In genomic region chr1:8323706-8324105, GRCh38 we compare ENCODE assay signal across 32 cellular contexts. TPM values are rescaled to one million over a fixed set of nuclear protein-coding genes. Genes with fewer than 3 reads are reported as not detected.
DNase-seq lines count a peak whose midpoint lies in the region; ATAC-seq, FAIRE-seq and TF ChIP-seq lines count a peak whose summit lies in the region.
"Had no signal": no experiment of that assay in that cellular context is flagged by ENCODE, and none has a peak within 500 bp of the region (broad histone marks: within the 10 kb centered on the region; RNA-seq: fewer than 3 reads in every experiment).

No MANE protein-coding gene starts in this region.

- H3K4me3 ChIP-seq in ascending aorta (peak overlapping the region in 1 of 2 donors; percentile 22), left ventricle myocardium inferior (peak overlapping the region; percentile 39)
- H3K4me3 ChIP-seq: cardiac muscle cell, hepatocyte, PC-9, sigmoid colon, testis had no signal

- in situ Hi-C loops in GM13976 (cut with MboI; ENCODE audit: low sequenced_read_pairs, unreplicated experiment): no loop called here

- DNase-seq in GM13976 (ENCODE audit: low spot score): peak; percentile 21
- DNase-seq in ascending aorta (ENCODE audit: low spot score in 2 of 2): peak; percentile 20 to 91
- DNase-seq in left ventricle myocardium inferior: peak; percentile 68
- no peak for DNase-seq in GM19239 (ENCODE audit: insufficient read length, low spot score)
- DNase-seq in NOMO-1 treated with DMSO at 0.1 percent for 48 hours (lab: John Stamatoyannopoulos, UW; ENCODE audit: unreplicated experiment): no peak
- no peak for DNase-seq in T-helper 9 cell
- DNase-seq: activated CD4-positive, alpha-beta memory T cell treated with anti-CD3 and anti-CD28 coated beads, Interleukin-2, amount 10 ng/mL, durations not matched to agents 7 days and 5 days; activated CD4-positive, alpha-beta T cell treated with anti-CD3 and anti-CD28 coated beads for 1 hour; cortex of kidney; DMS53; effector memory CD8-positive, alpha-beta T cell; foreskin fibroblast; left colon; mesenchymal stem cell; NCI-H2171; NCI-H524; PC-9; sigmoid colon; stimulated activated CD4-positive, alpha-beta T cell treated with anti-CD3 and anti-CD28 coated beads, Interleukin-15, amount 100 ng/mL, for 24 hours; stimulated activated naive CD4-positive, alpha-beta T cell treated with Interleukin-2 at 50 U/mL for 16 hours; T-cell; testis had no signal

- TF ChIP-seq CTCF in GM13976 (IDR thresholded peaks at IDR 0.05; ENCODE audit: borderline replicate concordance, control extremely low read depth, extremely low read depth, insufficient read depth, missing control alignments) (no peak), ascending aorta (IDR thresholded peaks at IDR 0.05) (no peak), left ventricle myocardium inferior (IDR thresholded peaks at IDR 0.05; ENCODE audit: borderline replicate concordance) (no peak)

- H3K36me3 Mint-ChIP-seq in stimulated activated memory B cell treated with anti-CD40 and anti-IgM and Interleukin-4, amounts not matched to agents 10 μg/mL and 1 μg/mL and 100 μg/mL, for 72 hours: no peaks in the 10 kb centered on the region
- H3K36me3 Mint-ChIP-seq: activated naive CD4-positive, alpha-beta T cell treated with anti-CD3 and anti-CD28 coated beads, Interleukin-2, amount 50 U/mL, for 72 hours had no signal

- intact Hi-C loops in ascending aorta (cut with DNase I): no loop called here
- intact Hi-C loops in left ventricle myocardium inferior (cut with micrococcal nuclease): no loop called here

- peaks cover 3% of the 10 kb centered on the region for H3K27me3 Mint-ChIP-seq in stimulated activated memory B cell treated with anti-CD40 and anti-IgM and Interleukin-4, amounts not matched to agents 10 μg/mL and 1 μg/mL and 100 μg/mL, for 72 hours
- H3K27me3 Mint-ChIP-seq: effector memory CD8-positive, alpha-beta T cell; T-cell had no signal

- no peaks in the 10 kb centered on the region for H3K27me3 ChIP-seq in ascending aorta
- no peaks in the 10 kb centered on the region for H3K27me3 ChIP-seq in left ventricle myocardium inferior (ENCODE audit: low read depth)
- H3K27me3 ChIP-seq: hepatocyte, sigmoid colon, testis had no signal

- H3K9me3 ChIP-seq in ascending aorta (no peaks in the 10 kb centered on the region), left ventricle myocardium inferior (replicated peaks) (no peaks in the 10 kb centered on the region)
- H3K9me3 ChIP-seq: sigmoid colon, testis had no signal

- H3K36me3 ChIP-seq in ascending aorta (peaks cover 5 to 29% of the 10 kb centered on the region in 2 donors), left ventricle myocardium inferior (peaks cover 13% of the 10 kb centered on the region)
- H3K36me3 ChIP-seq: cardiac muscle cell had no signal

- H3K9me3 Mint-ChIP-seq in stimulated activated memory B cell treated with anti-CD40 and anti-IgM and Interleukin-4, amounts not matched to agents 10 μg/mL and 1 μg/mL and 100 μg/mL, for 72 hours: peaks cover 5% of the 10 kb centered on the region
- H3K9me3 Mint-ChIP-seq: activated CD4-positive, alpha-beta memory T cell treated with anti-CD3 and anti-CD28 coated beads, Interleukin-2, amount 10 ng/mL, durations not matched to agents 7 days and 5 days; neural crest cell had no signal

- H3K4me1 ChIP-seq in ascending aorta (peaks cover 7 to 16% of the 10 kb centered on the region in 2 donors), left ventricle myocardium inferior (peaks cover 28% of the 10 kb centered on the region)
- H3K4me1 ChIP-seq: parathyroid adenoma had no signal

- H3K4me3 Mint-ChIP-seq in stimulated activated memory B cell treated with anti-CD40 and anti-IgM and Interleukin-4, amounts not matched to agents 10 μg/mL and 1 μg/mL and 100 μg/mL, for 72 hours: no peak overlapping the region
- H3K4me3 Mint-ChIP-seq: activated CD4-positive, alpha-beta memory T cell treated with anti-CD3 and anti-CD28 coated beads, Interleukin-2, amount 10 ng/mL, durations not matched to agents 7 days and 5 days; B cell; effector memory CD8-positive, alpha-beta T cell; neural crest cell; T-cell had no signal

- peaks cover 2% of the 10 kb centered on the region for H3K4me1 Mint-ChIP-seq in stimulated activated memory B cell treated with anti-CD40 and anti-IgM and Interleukin-4, amounts not matched to agents 10 μg/mL and 1 μg/mL and 100 μg/mL, for 72 hours

- H3K27ac Mint-ChIP-seq in stimulated activated memory B cell treated with anti-CD40 and anti-IgM and Interleukin-4, amounts not matched to agents 10 μg/mL and 1 μg/mL and 100 μg/mL, for 72 hours: no peak overlapping the region
- H3K27ac Mint-ChIP-seq: activated CD4-positive, alpha-beta memory T cell treated with anti-CD3 and anti-CD28 coated beads, Interleukin-2, amount 10 ng/mL, durations not matched to agents 7 days and 5 days; activated naive CD4-positive, alpha-beta T cell treated with anti-CD3 and anti-CD28 coated beads, Interleukin-2, amount 50 U/mL, for 72 hours; activated T-helper 2 cell treated with anti-CD3 and anti-CD28 coated beads, Interferon-gamma antibody, Interleukin-2, Interleukin-4, amounts not matched to agents 10 μg/mL and 5 μg/mL and 100 μg/mL, durations not matched to agents 14 hours and 24 hours and 36 hours; B cell; effector memory CD8-positive, alpha-beta T cell; T-cell had no signal

- FAIRE-seq in GM19239 (lab: Jason Lieb, UNC): no peak
- FAIRE-seq: G401.6, TTC549 had no signal

- peak; percentile 51 for ATAC-seq in stimulated activated memory B cell treated with anti-CD40 and anti-IgM and Interleukin-4, amounts not matched to agents 10 μg/mL and 1 μg/mL and 100 μg/mL, for 72 hours
- ATAC-seq: activated naive CD4-positive, alpha-beta T cell treated with anti-CD3 and anti-CD28 coated beads, Interleukin-2, amount 50 U/mL, for 72 hours; effector memory CD8-positive, alpha-beta T cell; left colon; T-cell had no signal

- H3K27ac ChIP-seq in ascending aorta (peak overlapping the region; percentile 79), left ventricle myocardium inferior (replicated peaks) (peak overlapping the region; percentile 84)
- H3K27ac ChIP-seq: cardiac muscle cell, hepatocyte, parathyroid adenoma, PC-9, sigmoid colon, testis had no signal

RNA-seq across cellular contexts. Expression of gene SLC45A1, which starts 5.8 kb away (rescaled TPM):
- total RNA-seq in ascending aorta (3.2 TPM), left ventricle myocardium inferior (1.8 TPM)

Comparison
In these comparisons a context has a peak if more than half of its experiments do, and no peak if none do; other contexts are left out.
1. DNase-seq: peak in GM13976 (single experiment), ascending aorta (2 of 2) and left ventricle myocardium inferior (single experiment); none in GM19239 (single experiment), NOMO-1 treated with DMSO at 0.1 percent for 48 hours (single experiment) and T-helper 9 cell (single experiment).